ENCODE assay signal across 17 cellular contexts in genomic region chr4:131063878-131064277, GRCh38.
"Had no signal": no experiment of that assay in that cellular context is flagged by ENCODE, and none has a peak within 500 bp of the region (broad histone marks: within the 10 kb centered on the region; RNA-seq: fewer than 3 reads in every experiment).

No MANE protein-coding gene starts in this region.

- H3K4me3 Mint-ChIP-seq: endodermal cell; naive thymus-derived CD4-positive, alpha-beta T cell; stimulated activated naive B cell treated with anti-CD40 and anti-IgM and Interleukin-4, amounts not matched to agents 10 μg/mL and 1 μg/mL and 100 μg/mL, for 72 hours; stimulated activated naive CD8-positive, alpha-beta T cell treated with anti-CD3 and anti-CD28 coated beads, Interleukin-15, amount 100 ng/mL, for 72 hours had no signal

- DNase-seq: effector CD4-positive, alpha-beta T cell; endodermal cell; gastrocnemius medialis; left colon; naive thymus-derived CD4-positive, alpha-beta T cell; ovary; sigmoid colon; stimulated activated CD4-positive, alpha-beta T cell treated with anti-CD3 and anti-CD28 coated beads, Interleukin-2, amount 100 ng/mL, for 24 hours; stimulated activated CD4-positive, alpha-beta T cell treated with anti-CD3 and anti-CD28 coated beads, Interleukin-4, amount 100 ng/mL, for 4 hours; stimulated activated naive B cell treated with anti-CD40 and anti-IgM and Interleukin-4, amounts not matched to agents 10 μg/mL and 1 μg/mL and 100 μg/mL, for 72 hours; stimulated activated naive CD8-positive, alpha-beta T cell treated with anti-CD3 and anti-CD28 coated beads, Interleukin-15, amount 100 ng/mL, for 72 hours; testis had no signal

- H3K4me3 ChIP-seq: coronary artery, gastrocnemius medialis, ovary, right atrium auricular region, sigmoid colon, skin epidermis, testis, tibial nerve had no signal

- FAIRE-seq: endothelial cell of umbilical vein had no signal

- H3K36me3 ChIP-seq: gastrocnemius medialis, ovary, right atrium auricular region, sigmoid colon, tibial nerve had no signal

- H3K4me1 Mint-ChIP-seq: endodermal cell; naive thymus-derived CD4-positive, alpha-beta T cell; stimulated activated naive B cell treated with anti-CD40 and anti-IgM and Interleukin-4, amounts not matched to agents 10 μg/mL and 1 μg/mL and 100 μg/mL, for 72 hours; stimulated activated naive CD8-positive, alpha-beta T cell treated with anti-CD3 and anti-CD28 coated beads, Interleukin-15, amount 100 ng/mL, for 72 hours had no signal

- H3K27ac ChIP-seq: coronary artery, gastrocnemius medialis, ovary, right atrium auricular region, sigmoid colon, skin epidermis, testis, tibial nerve had no signal

- H3K9me3 ChIP-seq: gastrocnemius medialis, ovary, testis had no signal

- H3K27ac Mint-ChIP-seq: endodermal cell; naive thymus-derived CD4-positive, alpha-beta T cell; stimulated activated naive B cell treated with anti-CD40 and anti-IgM and Interleukin-4, amounts not matched to agents 10 μg/mL and 1 μg/mL and 100 μg/mL, for 72 hours; stimulated activated naive CD8-positive, alpha-beta T cell treated with anti-CD3 and anti-CD28 coated beads, Interleukin-15, amount 100 ng/mL, for 72 hours had no signal

- H3K36me3 Mint-ChIP-seq: stimulated activated naive B cell treated with anti-CD40 and anti-IgM and Interleukin-4, amounts not matched to agents 10 μg/mL and 1 μg/mL and 100 μg/mL, for 72 hours had no signal

- ATAC-seq: gastrocnemius medialis; left colon; naive thymus-derived CD4-positive, alpha-beta T cell; stimulated activated naive CD8-positive, alpha-beta T cell treated with anti-CD3 and anti-CD28 coated beads, Interleukin-15, amount 100 ng/mL, for 72 hours had no signal

- H3K27me3 Mint-ChIP-seq: naive thymus-derived CD4-positive, alpha-beta T cell; stimulated activated naive B cell treated with anti-CD40 and anti-IgM and Interleukin-4, amounts not matched to agents 10 μg/mL and 1 μg/mL and 100 μg/mL, for 72 hours; stimulated activated naive CD8-positive, alpha-beta T cell treated with anti-CD3 and anti-CD28 coated beads, Interleukin-15, amount 100 ng/mL, for 72 hours had no signal

- H3K27me3 ChIP-seq: gastrocnemius medialis, ovary, right atrium auricular region, sigmoid colon, testis, tibial nerve had no signal

- H3K4me1 ChIP-seq: gastrocnemius medialis, right atrium auricular region, sigmoid colon, testis, tibial nerve had no signal
